Comparison of ENCODE assay signal across 20 cellular contexts in the genomic region with DNA sequence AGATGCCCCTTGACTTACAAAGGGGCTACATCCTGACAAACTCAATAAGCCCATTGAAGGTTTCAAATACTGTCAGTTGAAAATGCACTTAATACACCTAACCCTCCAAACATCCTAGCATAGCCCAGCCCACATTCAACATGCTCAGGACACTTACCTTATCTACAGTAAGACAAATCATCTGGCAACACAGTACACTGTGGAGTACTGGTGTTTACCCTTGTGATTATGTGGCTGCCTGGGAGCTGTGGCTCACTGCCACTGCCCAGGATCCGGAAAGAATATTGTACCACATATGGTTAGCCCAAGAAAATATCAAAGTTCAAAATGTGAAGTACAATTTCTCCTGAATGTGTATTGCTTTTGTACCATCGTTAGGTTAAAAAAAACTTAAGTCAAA.
"Had no signal": no experiment of that assay in that cellular context is flagged by ENCODE, and none has a peak within 500 bp of the region (broad histone marks: within the 10 kb centered on the region; RNA-seq: fewer than 3 reads in every experiment).

No MANE protein-coding gene starts in this region.

- H3K9me3 Mint-ChIP-seq: nephron progenitor cell had no signal

- H3K36me3 Mint-ChIP-seq: naive thymus-derived CD4-positive, alpha-beta T cell; stimulated activated effector memory CD8-positive, alpha-beta T cell treated with anti-CD3 and anti-CD28 coated beads, Interleukin-12 subunit alpha, Interleukin-12 subunit beta, amount 100 ng/mL, for 72 hours had no signal

- H3K27me3 Mint-ChIP-seq: naive thymus-derived CD4-positive, alpha-beta T cell had no signal

- H3K27ac Mint-ChIP-seq: naive thymus-derived CD4-positive, alpha-beta T cell; nephron progenitor cell; stimulated activated effector memory CD8-positive, alpha-beta T cell treated with anti-CD3 and anti-CD28 coated beads, Interleukin-12 subunit alpha, Interleukin-12 subunit beta, amount 100 ng/mL, for 72 hours had no signal

- H3K4me1 Mint-ChIP-seq: naive thymus-derived CD4-positive, alpha-beta T cell; nephron progenitor cell; stimulated activated effector memory CD8-positive, alpha-beta T cell treated with anti-CD3 and anti-CD28 coated beads, Interleukin-12 subunit alpha, Interleukin-12 subunit beta, amount 100 ng/mL, for 72 hours had no signal

- H3K27ac ChIP-seq: esophagus squamous epithelium, parathyroid adenoma, prostate gland, right lobe of liver, suprapubic skin, thyroid gland, upper lobe of left lung, vagina had no signal

- H3K4me3 Mint-ChIP-seq: naive thymus-derived CD4-positive, alpha-beta T cell; nephron progenitor cell; stimulated activated effector memory CD8-positive, alpha-beta T cell treated with anti-CD3 and anti-CD28 coated beads, Interleukin-12 subunit alpha, Interleukin-12 subunit beta, amount 100 ng/mL, for 72 hours had no signal

- H3K4me3 ChIP-seq: esophagus squamous epithelium, lung, prostate gland, right lobe of liver, suprapubic skin, thyroid gland, upper lobe of left lung, vagina had no signal

- DNase-seq: dermis blood vessel endothelial cell; esophagus squamous epithelium; foreskin fibroblast; hippocampal formation; kidney glomerular epithelial cell; mesenchymal stem cell; naive thymus-derived CD4-positive, alpha-beta T cell; nephron progenitor cell; right lobe of liver; stimulated activated CD4-positive, alpha-beta T cell treated with anti-CD3 and anti-CD28 coated beads, Interleukin-4, amount 100 ng/mL, for 1 hour; stimulated activated CD8-positive, alpha-beta memory T cell treated with anti-CD3 and anti-CD28 coated beads, Interleukin-4, amount 100 ng/mL, for 48 hours; stimulated activated naive CD8-positive, alpha-beta T cell treated with anti-CD3 and anti-CD28 coated beads, Interleukin-15, Interleukin-2, amounts not matched to agents 100 U/mL and 50 U/mL, for 24 hours; thyroid gland had no signal
